ENCODE assay signal across 8 cellular contexts in genomic region chr10:35090162-35090954, GRCh38. TPM values are rescaled to one million over a fixed set of nuclear protein-coding genes. Genes with fewer than 3 reads are reported as not detected.
DNase-seq lines count a peak whose midpoint lies in the region; ATAC-seq and TF ChIP-seq lines count a peak whose summit lies in the region.

TSS of gene CUL2 (minus strand) at chr10:35090341. CDS start at chr10:35071317, 19,024 bp downstream.

- H3K27ac ChIP-seq in adrenal gland, result peak within 1 kb of the TSS in 4 of 5 donors; percentile 93 to 99 (median 96)
- H3K27ac ChIP-seq in heart right ventricle, result peak within 1 kb of the TSS; percentile 87 to 99 (median 94)

- H3K27me3 Mint-ChIP-seq in type B pancreatic cell, result peaks cover 2% of the 10 kb centered on the region

- peak within 1 kb of the TSS; percentile 31 to 100 (median 89) for H3K4me3 ChIP-seq in adrenal gland
- H3K4me3 ChIP-seq in heart right ventricle, result peak within 1 kb of the TSS; percentile 62 to 99 (median 91)

- peak within 1 kb of the TSS; percentile 99 for H3K4me3 Mint-ChIP-seq in type B pancreatic cell

- DNase-seq in GM13977 (ENCODE audit: low spot score) (peak; percentile 93), NCI-H1436 treated with DMSO at 0.1 percent for 48 hours (lab: John Stamatoyannopoulos, UW) (peak; percentile 43), T-helper 1 cell (peak; percentile 73 to 94 (median 85)), adrenal gland (peak; percentile 92 to 97 (median 94)), heart right ventricle (peak; percentile 92 to 95), posterior cingulate gyrus (peak; percentile 83 to 99 (median 94)), type B pancreatic cell (ENCODE audit: extremely low spot score, unreplicated experiment) (peak; percentile 93)

- no peaks in the 10 kb centered on the region for H3K9me3 Mint-ChIP-seq in type B pancreatic cell

- H3K36me3 ChIP-seq in adrenal gland (replicated peaks in 1 of 2) (no peaks in the 10 kb centered on the region), heart right ventricle (peaks cover 0 to 7% (median 0%) of the 10 kb centered on the region in 9 donors)

- no peak for TF ChIP-seq CTCF in GM13977 (IDR thresholded peaks at IDR 0.05; ENCODE audit: extremely low read depth, insufficient read depth, missing control alignments)
- TF ChIP-seq CTCF in adrenal gland (IDR thresholded peaks at IDR 0.05), result no peak
- TF ChIP-seq CTCF in heart right ventricle (IDR thresholded peaks at IDR 0.05), result no peak
- TF ChIP-seq CTCF in type B pancreatic cell (conservative IDR thresholded peaks at IDR 0.05), result no peak

- in situ Hi-C loops in GM13977 (cut with MboI; ENCODE audit: low pct_unique_long_range_greater_than_20kb, low sequenced_read_pairs, unreplicated experiment), result no loop called here

- H3K27me3 ChIP-seq in adrenal gland (no peaks in the 10 kb centered on the region), heart right ventricle (peaks cover 0 to under 1% (median 0%) of the 10 kb centered on the region in 7 donors)

- no peaks in the 10 kb centered on the region for H3K9me3 ChIP-seq in adrenal gland (replicated peaks in 1 of 3)
- H3K9me3 ChIP-seq in heart right ventricle, result peaks cover 0 to 9% (median 0%) of the 10 kb centered on the region in 11 donors

- WGBS in adrenal gland, 4 donors, result 0 to 2% (median 0%) methylated on average over 11 to 59 of the region's 59 CpGs
- 0% methylated on average over 53 to 59 of the region's 59 CpGs for WGBS in heart right ventricle, 2 donors

- peaks cover 9 to 27% of the 10 kb centered on the region in 2 donors for H3K4me1 ChIP-seq in adrenal gland (replicated peaks in 1 of 2)
- peaks cover 8 to 48% (median 39%) of the 10 kb centered on the region in 9 donors for H3K4me1 ChIP-seq in heart right ventricle

- ATAC-seq in HG02852 (IDR thresholded peaks at IDR 0.05; ENCODE audit: unreplicated experiment) (peak; percentile 96), heart right ventricle (peak; percentile 97 to 99 (median 98))

- intact Hi-C loops in adrenal gland (cut with DNase I), result no loop called here
- intact Hi-C loops in heart right ventricle (cut with DNase I), result loop anchor here in 1 of 10 donors (5.0 kb wide), 1 partner anchor 897 kb away; no protein-coding TSS in a partner anchor
- intact Hi-C loops in posterior cingulate gyrus (cut with DNase I), result loop anchor here (2.0 kb wide), 1 partner anchor 36 kb away; the partner anchor contains the start of gene CREM

- H3K27ac Mint-ChIP-seq in type B pancreatic cell, result peak within 1 kb of the TSS; percentile 95

- TF ChIP-seq POLR2A in adrenal gland (IDR thresholded peaks at IDR 0.05), result peak in 1 of 2 donors; percentile 42

- peaks cover 9% of the 10 kb centered on the region for H3K36me3 Mint-ChIP-seq in type B pancreatic cell

- H3K4me1 Mint-ChIP-seq in type B pancreatic cell (ENCODE audit: unreplicated experiment), result peaks cover 16% of the 10 kb centered on the region

RNA-seq across cellular contexts. Expression of gene CUL2, which starts in this region (rescaled TPM):
- 10 to 100 TPM; 11.8 to 36.7 (median 26.1) TPM for total RNA-seq in adrenal gland
- polyA plus RNA-seq in adrenal gland, result 10 to 100 TPM in 1 of 3 donors, 1 to 10 TPM in 2; 6.2 to 52.2 (median 7.3) TPM
- 10 to 100 TPM; 28.3 to 39.8 (median 38.0) TPM for total RNA-seq in heart right ventricle
- 10 to 100 TPM in 1 of 2 donors, 1 to 10 TPM in 1; 5.7 to 15.3 TPM for polyA plus RNA-seq in heart right ventricle
- 32.4 and 36.4 TPM in 2 replicates for total RNA-seq in type B pancreatic cell (ENCODE audit: low replicate concordance)

Comparison
In these comparisons a context has a peak if more than half of its experiments do, and no peak if none do; other contexts are left out.
1. Peak in every context shown above with its lines: DNase-seq, ATAC-seq, H3K4me3 ChIP-seq and H3K27ac ChIP-seq.
2. DNase-seq: peak in every context shown above with its lines; median percentile 94 in adrenal gland; 94 in heart right ventricle; 94 in posterior cingulate gyrus; 93 in GM13977; 93 in type B pancreatic cell; 85 in T-helper 1 cell; 43 in NCI-H1436 treated with DMSO at 0.1 percent for 48 hours.